In the genomic region with DNA sequence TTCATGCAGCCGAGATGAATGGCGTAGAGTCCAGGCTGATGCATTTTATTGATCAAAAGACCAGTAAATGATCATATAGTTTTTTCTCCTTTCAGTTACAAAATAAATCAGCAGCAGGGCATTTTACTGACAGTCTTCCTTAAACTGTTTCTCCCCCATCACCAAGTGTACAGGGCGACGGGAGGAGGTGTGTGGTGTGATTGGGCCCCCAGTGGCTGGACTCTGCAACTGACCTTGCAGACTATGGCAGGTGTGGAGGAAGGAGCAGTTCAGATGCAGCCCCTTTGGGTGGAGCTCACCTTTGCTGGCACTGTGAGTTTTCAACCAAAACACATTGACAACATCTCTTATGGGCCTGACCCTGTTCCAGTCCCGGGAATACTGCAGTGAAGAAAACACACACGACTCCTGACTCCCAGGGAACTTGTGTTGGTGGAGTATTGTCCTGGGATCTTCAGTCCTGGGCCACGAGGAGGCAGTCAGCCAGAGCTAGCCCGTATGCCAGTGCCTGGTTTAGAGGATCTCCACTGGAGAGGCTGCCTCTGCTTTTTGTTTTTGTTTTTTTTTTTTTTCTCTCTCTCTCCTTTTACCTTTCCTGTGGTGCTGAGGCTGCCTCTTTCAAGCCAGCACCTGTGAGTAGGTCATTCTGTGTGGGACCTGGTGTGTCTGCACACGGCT, we compare ENCODE assay signal across 10 cellular contexts. TPM values are rescaled to one million over a fixed set of nuclear protein-coding genes. Genes with fewer than 3 reads are reported as not detected.
A peak's percentile ranks its signal among the peaks of the same experiment; 100 is the strongest.
DNase-seq lines count a peak whose midpoint lies in the region; ATAC-seq, FAIRE-seq and TF ChIP-seq lines count a peak whose summit lies in the region.
"Had no signal": no experiment of that assay in that cellular context is flagged by ENCODE, and none has a peak within 500 bp of the region (broad histone marks: within the 10 kb centered on the region; RNA-seq: fewer than 3 reads in every experiment).

No MANE protein-coding gene starts in this region.

- dilution Hi-C loops in mammary epithelial cell (cut with HindIII; ENCODE audit: low sequenced_read_pairs), result no loop called here

- ATAC-seq in pancreas, result peak; percentile 51 to 80 (median 62)
- ATAC-seq in GM19035 (IDR thresholded peaks at IDR 0.05; ENCODE audit: unreplicated experiment), result no peak

- intact Hi-C loops in mammary epithelial cell (cut with micrococcal nuclease) (no loop called here), pancreas (cut with DNase I) (no loop called here)

- H3K4me3 ChIP-seq in mammary epithelial cell (replicated peaks in 1 of 3; ENCODE audit: insufficient read depth in 1 of 3, low read depth in 2 of 3, low read length in 3 of 3), result no peak overlapping the region
- no peak overlapping the region for H3K4me3 ChIP-seq in pancreas

- no peaks in the 10 kb centered on the region for H3K79me2 ChIP-seq in mammary epithelial cell (ENCODE audit: insufficient read depth, low read length)

- DNase-seq in NCI-H82 (lab: John Stamatoyannopoulos, UW), result peak; percentile 34
- no peak for DNase-seq in NCI-H82 treated with DMSO at 0.1 percent for 48 hours (lab: John Stamatoyannopoulos, UW; ENCODE audit: unreplicated experiment)
- peak; percentile 32 for DNase-seq in NAMALWA (ENCODE audit: low spot score)
- no peak for DNase-seq in mammary epithelial cell
- peak in 1 of 6 donors; percentile 30 for DNase-seq in pancreas
- no peak for DNase-seq in SHP77 treated with DMSO at 0.1 percent for 48 hours (lab: John Stamatoyannopoulos, UW)
- no peak for DNase-seq in hippocampal formation (lab: John Stamatoyannopoulos, UW)
- DNase-seq: activated effector memory CD4-positive, alpha-beta T cell treated with anti-CD3 and anti-CD28 coated beads, Interleukin-2, amount 50 U/mL, for 16 hours; NCI-H510A treated with DMSO at 0.1 percent for 48 hours had no signal

- no TSS peak for BruUV-seq in mammary epithelial cell (replicated peaks; lab: Mats Ljungman, UMichigan)

- H3K36me3 ChIP-seq in mammary epithelial cell (ENCODE audit: insufficient read depth, low read length), result no peaks in the 10 kb centered on the region
- no peaks in the 10 kb centered on the region for H3K36me3 ChIP-seq in pancreas

- FAIRE-seq in pancreas (lab: Jason Lieb, UNC), result no peak

- no peaks in the 10 kb centered on the region for H3K4me1 ChIP-seq in mammary epithelial cell (ENCODE audit: insufficient read depth, low read length)
- peaks cover 0 to 4% (median 0%) of the 10 kb centered on the region in 3 donors for H3K4me1 ChIP-seq in pancreas

- in situ Hi-C loops in mammary epithelial cell (cut with MboI; ENCODE audit: low sequenced_read_pairs in 2 of 2), result no loop called here

- no peaks in the 10 kb centered on the region for H3K9me3 ChIP-seq in mammary epithelial cell (replicated peaks; ENCODE audit: insufficient read depth, low read length)
- H3K9me3 ChIP-seq in pancreas, result no peaks in the 10 kb centered on the region

- peak; percentile 45 to 46 for TF ChIP-seq CTCF in mammary epithelial cell (conservative IDR thresholded peaks at IDR 0.05 in 1 of 2, IDR thresholded peaks at IDR 0.05 in 1 of 2; ENCODE audit: extremely low read depth in 1 of 2, insufficient read depth in 1 of 2, low read depth in 1 of 2, low read length in 2 of 2)
- TF ChIP-seq CTCF in pancreas (IDR thresholded peaks at IDR 0.05), result peak in 3 of 4 donors; percentile 10 to 17 (median 15)

- H3K27me3 ChIP-seq in mammary epithelial cell (ENCODE audit: insufficient read depth, low read length) (no peaks in the 10 kb centered on the region), pancreas (no peaks in the 10 kb centered on the region)

- no peak overlapping the region for H3K27ac ChIP-seq in mammary epithelial cell (ENCODE audit: insufficient read depth, low read depth, low read length)
- no peak overlapping the region for H3K27ac ChIP-seq in pancreas

- CTCF ChIA-PET in mammary epithelial cell (lab: Charles Lee; ENCODE audit: low non-redundant PET), result no interaction called here

- WGBS in mammary epithelial cell (ENCODE audit: low coverage, missing lambda C conversion rate), result 82% methylated on average over 9 of the region's 9 CpGs
- WGBS in pancreas, 2 donors, result 67 to 71% methylated on average over 9 of the region's 9 CpGs

- no peak overlapping the region for H2AFZ ChIP-seq in mammary epithelial cell (ENCODE audit: low read depth, low read length)

- H4K20me1 ChIP-seq in mammary epithelial cell (ENCODE audit: insufficient read depth, low read length), result peaks cover 2% of the 10 kb centered on the region

- no peak overlapping the region for H3K9ac ChIP-seq in mammary epithelial cell (ENCODE audit: insufficient read depth, low read length)

- no peak overlapping the region for H3K4me2 ChIP-seq in mammary epithelial cell (ENCODE audit: insufficient read depth, low read depth, low read length)

RNA-seq across cellular contexts. Expression of gene KIAA0513, which starts 29.8 kb away (rescaled TPM):
- total RNA-seq in mammary epithelial cell (10 to 100 TPM in 1 of 2 donors, 1 to 10 TPM in 1; 5.0 to 10.0 TPM), pancreas (10 to 100 TPM; 11.3 to 22.1 (median 17.0) TPM)
- polyA plus RNA-seq in mammary epithelial cell (3.4 TPM), pancreas (1 to 10 TPM; 3.5 to 7.7 TPM)
- 8.7 TPM for polyA minus RNA-seq in mammary epithelial cell

RNA-seq across cellular contexts. Expression of gene ZDHHC7, which starts 46.0 kb away (rescaled TPM):
- total RNA-seq in mammary epithelial cell (10 to 100 TPM; 46.9 to 83.4 TPM), pancreas (10 to 100 TPM; 10.7 to 28.8 (median 15.6) TPM)
- polyA plus RNA-seq in mammary epithelial cell (54.7 TPM), pancreas (10 to 100 TPM; 17.8 to 22.7 TPM)
- 173 TPM for polyA minus RNA-seq in mammary epithelial cell

RNA-seq across cellular contexts. Expression of gene CIBAR2, which starts 54.9 kb away (rescaled TPM):
- total RNA-seq in mammary epithelial cell, result not detected
- not detected for polyA plus RNA-seq in mammary epithelial cell
- polyA minus RNA-seq in mammary epithelial cell, result not detected
- total RNA-seq in pancreas, result not detected
- polyA plus RNA-seq in pancreas, result under 1 TPM in 1 of 2 donors, not detected in 1; 0.05 TPM

Comparison
In these comparisons a context has a peak if more than half of its experiments do, and no peak if none do; other contexts are left out.
1. DNase-seq: peak in NCI-H82 (single experiment) and NAMALWA (single experiment); none in NCI-H82 treated with DMSO at 0.1 percent for 48 hours (single experiment), mammary epithelial cell (single experiment), SHP77 treated with DMSO at 0.1 percent for 48 hours (single experiment) and hippocampal formation (0 of 2).